ENCODE assay signal across 12 cellular contexts in genomic region chr20:51697119-51697826, GRCh38.
DNase-seq lines count a peak whose midpoint lies in the region; ATAC-seq and TF ChIP-seq lines count a peak whose summit lies in the region.
"Had no signal": no experiment of that assay in that cellular context is flagged by ENCODE, and none has a peak within 500 bp of the region (broad histone marks: within the 10 kb centered on the region; RNA-seq: fewer than 3 reads in every experiment).

No MANE protein-coding gene starts in this region.

- no peaks in the 10 kb centered on the region for H3K9me3 Mint-ChIP-seq in type B pancreatic cell
- H3K9me3 Mint-ChIP-seq in immature natural killer cell = no peaks in the 10 kb centered on the region
- H3K9me3 Mint-ChIP-seq: naive B cell had no signal

- H3K9me3 ChIP-seq in cardiac muscle cell (ENCODE audit: low read depth) (no peaks in the 10 kb centered on the region), heart right ventricle (no peaks in the 10 kb centered on the region), Panc1 (ENCODE audit: control insufficient read depth, insufficient read depth, low read depth, low read length) (no peaks in the 10 kb centered on the region)

- intact Hi-C loops in heart right ventricle (cut with DNase I) (loop anchor here in 2 of 10 donors (10.0 kb wide), 2 partner anchors 62 to 388 kb away; no protein-coding TSS in a partner anchor), Panc1 (cut with micrococcal nuclease; ENCODE audit: unreplicated experiment) (no loop called here)

- H3K4me3 Mint-ChIP-seq in type B pancreatic cell (peak overlapping the region; percentile 52), immature natural killer cell (no peak overlapping the region)
- H3K4me3 Mint-ChIP-seq: naive B cell had no signal

- no peak for TF ChIP-seq CTCF in cardiac muscle cell (IDR thresholded peaks at IDR 0.05; ENCODE audit: low read depth, low read length)
- no peak for TF ChIP-seq CTCF in heart right ventricle (IDR thresholded peaks at IDR 0.05)
- no peak for TF ChIP-seq CTCF in Panc1 (IDR thresholded peaks at IDR 0.05)
- TF ChIP-seq CTCF in fibroblast of pulmonary artery (IDR thresholded peaks at IDR 0.05; ENCODE audit: low read length, missing control alignments) = no peak
- no peak for TF ChIP-seq CTCF in type B pancreatic cell (conservative IDR thresholded peaks at IDR 0.05)

- no peaks in the 10 kb centered on the region for H3K36me3 ChIP-seq in cardiac muscle cell
- peaks cover 0 to 22% (median 0%) of the 10 kb centered on the region in 9 donors for H3K36me3 ChIP-seq in heart right ventricle
- no peaks in the 10 kb centered on the region for H3K36me3 ChIP-seq in Panc1 (ENCODE audit: control insufficient read depth, insufficient read depth, low read length)

- H3K36me3 Mint-ChIP-seq in type B pancreatic cell (peaks cover 12% of the 10 kb centered on the region), immature natural killer cell (peaks cover 5 to 9% (median 8%) of the 10 kb centered on the region in 3 donors)
- H3K36me3 Mint-ChIP-seq: naive B cell had no signal

- peak overlapping the region; percentile 12 for H3K27ac Mint-ChIP-seq in type B pancreatic cell
- peak overlapping the region in 2 of 6 donors; percentile 20 to 27 for H3K27ac Mint-ChIP-seq in immature natural killer cell

- H3K27ac ChIP-seq in cardiac muscle cell (peak overlapping the region; percentile 15), heart right ventricle (no peak overlapping the region), Panc1 (ENCODE audit: low read length) (peak overlapping the region; percentile 30; the same call in 1 of the 2 replicates)

- DNase-seq in cardiac muscle cell (ENCODE audit: low read depth in 1 of 2, low spot score in 1 of 2) = peak in 1 of 2 donors; percentile 27
- DNase-seq in heart right ventricle = no peak
- DNase-seq in Panc1 (ENCODE audit: low read depth, low spot score) = no peak
- DNase-seq in fibroblast of pulmonary artery (ENCODE audit: low read depth) = peak; percentile 35
- DNase-seq in type B pancreatic cell (ENCODE audit: extremely low spot score, unreplicated experiment) = no peak
- no peak for DNase-seq in RKO (ENCODE audit: low spot score)
- no peak for DNase-seq in immature natural killer cell
- DNase-seq: naive B cell; RPMI8226; stimulated activated CD4-positive, alpha-beta T cell treated with anti-CD3 and anti-CD28 coated beads, Interleukin-12 subunit alpha, Interleukin-12 subunit beta, amount 100 ng/mL, for 4 hours; stimulated activated CD8-positive, alpha-beta memory T cell treated with anti-CD3 and anti-CD28 coated beads, Interleukin-4, amount 100 ng/mL, for 48 hours had no signal

- ATAC-seq in heart right ventricle = no peak
- ATAC-seq in Panc1 = no peak
- ATAC-seq in GM19035 (IDR thresholded peaks at IDR 0.05; ENCODE audit: unreplicated experiment) = no peak

- 68 to 72% methylated on average over 8 of the region's 8 CpGs for WGBS in heart right ventricle, 2 donors

- H3K4me1 ChIP-seq in cardiac muscle cell (ENCODE audit: low read depth) (peaks cover 12% of the 10 kb centered on the region), heart right ventricle (peaks cover 0 to 15% (median 0%) of the 10 kb centered on the region in 9 donors), Panc1 (ENCODE audit: control insufficient read depth, insufficient read depth, low read length) (peaks cover 19% of the 10 kb centered on the region)

- H3K27me3 Mint-ChIP-seq in type B pancreatic cell = no peaks in the 10 kb centered on the region
- peaks cover 2 to 7% (median 2%) of the 10 kb centered on the region in 3 donors for H3K27me3 Mint-ChIP-seq in immature natural killer cell (ENCODE audit: low read depth in 3 of 3)

- in situ Hi-C loops in Panc1 (cut with HindIII; ENCODE audit: low pct_unique_long_range_greater_than_20kb, low sequenced_read_pairs) = no loop called here

- H3K4me1 Mint-ChIP-seq in type B pancreatic cell (ENCODE audit: unreplicated experiment) (peaks cover 59% of the 10 kb centered on the region), immature natural killer cell (peaks cover 20 to 30% of the 10 kb centered on the region in 2 donors)

- BruUV-seq in Panc1 (replicated peaks; lab: Mats Ljungman, UMichigan) = no TSS peak

- no peak overlapping the region for H3K4me3 ChIP-seq in cardiac muscle cell
- no peak overlapping the region for H3K4me3 ChIP-seq in heart right ventricle
- no peak overlapping the region for H3K4me3 ChIP-seq in Panc1 (ENCODE audit: low read depth in 2 of 2, low read length in 2 of 2)
- no peak overlapping the region for H3K4me3 ChIP-seq in fibroblast of pulmonary artery (replicated peaks; ENCODE audit: low read depth, low read length)

- H3K27me3 ChIP-seq in cardiac muscle cell (no peaks in the 10 kb centered on the region), heart right ventricle (peaks cover 0 to 9% (median 0%) of the 10 kb centered on the region in 7 donors), Panc1 (ENCODE audit: control insufficient read depth, insufficient read depth, low read length) (no peaks in the 10 kb centered on the region)

- CTCF ChIA-PET in Panc1 (lab: Charles Lee) = no interaction called here

- POLR2A ChIA-PET in Panc1 (lab: Charles Lee) = no interaction called here

Comparison
In these comparisons a context has a peak if more than half of its experiments do, and no peak if none do; other contexts are left out.
1. H3K27ac ChIP-seq: peak in cardiac muscle cell (single experiment) and Panc1 (single experiment); none in heart right ventricle (0 of 10).